Comparison of ENCODE assay signal across 8 cellular contexts in the genomic region with DNA sequence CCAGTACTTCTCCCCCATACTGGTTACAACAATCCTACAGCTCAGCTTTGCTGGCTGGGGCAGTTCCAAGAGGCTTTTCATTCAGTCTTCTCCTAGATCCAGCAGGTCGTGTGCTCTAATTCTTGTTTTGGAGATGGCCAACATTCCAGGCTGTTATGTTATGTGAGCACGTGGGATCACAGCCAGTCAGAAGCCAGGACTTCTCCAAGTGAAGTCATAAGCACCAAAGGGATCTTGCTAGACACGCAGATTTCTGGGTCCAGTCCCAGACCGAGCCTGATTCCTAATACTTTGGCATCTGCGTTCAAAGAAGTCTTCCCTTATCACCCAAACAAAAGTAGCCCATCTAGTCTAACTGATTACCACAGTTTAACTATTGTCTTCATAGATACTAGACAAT. TPM values are rescaled to one million over a fixed set of nuclear protein-coding genes. Genes with fewer than 3 reads are reported as not detected.
DNase-seq lines count a peak whose midpoint lies in the region; TF ChIP-seq lines count a peak whose summit lies in the region.

No MANE protein-coding gene starts in this region.

- H3K23ac ChIP-seq in H9 (ENCODE audit: insufficient read length, low read depth, low read length): no peak overlapping the region

- no peak overlapping the region for H3K4ac ChIP-seq in H9 (ENCODE audit: low read depth, low read length)

- peak overlapping the region; percentile 50 to 83 for H3K4me3 Mint-ChIP-seq in H9
- H3K4me3 Mint-ChIP-seq in activated naive CD8-positive, alpha-beta T cell: peak overlapping the region; percentile 91

- peaks cover 29% of the 10 kb centered on the region for H3K79me2 ChIP-seq in H9 (ENCODE audit: insufficient read depth, low read length)

- no peak for TF ChIP-seq CTCF in A673 (conservative IDR thresholded peaks at IDR 0.05; ENCODE audit: low read depth, low read length)
- no peak for TF ChIP-seq CTCF in H9 (conservative IDR thresholded peaks at IDR 0.05)
- TF ChIP-seq CTCF in retinal pigment epithelial cell (conservative IDR thresholded peaks at IDR 0.05; ENCODE audit: low read depth, low read length): no peak

- no peak overlapping the region for H2AK5ac ChIP-seq in H9 (ENCODE audit: insufficient read length, low read length)

- TSS peak; percentile 78 for BruUV-seq in A673 (replicated peaks; lab: Mats Ljungman, UMichigan)

- no peak overlapping the region for H3K56ac ChIP-seq in H9 (ENCODE audit: insufficient read length, low read depth, low read length)

- H4K91ac ChIP-seq in H9 (ENCODE audit: insufficient read length, low read depth, low read length): no peak overlapping the region

- H2BK15ac ChIP-seq in H9 (ENCODE audit: low read depth, low read length): no peak overlapping the region

- peaks cover 0 to 3% of the 10 kb centered on the region in 2 experiments; a peak in 2 of 5 replicates for H3K9me3 Mint-ChIP-seq in H9
- H3K9me3 Mint-ChIP-seq in activated naive CD8-positive, alpha-beta T cell (ENCODE audit: low read depth): no peaks in the 10 kb centered on the region

- H2BK20ac ChIP-seq in H9 (ENCODE audit: low read depth, low read length, poor library complexity, severe bottlenecking): no peak overlapping the region

- CTCF ChIA-PET in A673 (lab: Charles Lee): no interaction called here

- no peak overlapping the region for H3T11ph ChIP-seq in H9 (ENCODE audit: low read length)

- no peak overlapping the region for H3K9ac ChIP-seq in H9 (ENCODE audit: extremely low read depth, insufficient read length, low read length)

- no peak overlapping the region for H4K5ac ChIP-seq in H9 (ENCODE audit: insufficient read length, low read depth, low read length)

- H3K4me1 ChIP-seq in A673 (ENCODE audit: insufficient read depth, low read length, poor library complexity, severe bottlenecking) (peaks cover 17% of the 10 kb centered on the region), H9 (ENCODE audit: insufficient read depth, low read length) (peaks cover 7% of the 10 kb centered on the region)

- no CpG with 5 or more reads among the region's 5 CpGs for WGBS in H9 (ENCODE audit: extremely low coverage, insufficient read length, low lambda C conversion rate)

- H3K27ac ChIP-seq in A673 (ENCODE audit: low read depth, low read length, poor library complexity, severe bottlenecking): peak overlapping the region; percentile 98
- no peak overlapping the region for H3K27ac ChIP-seq in H9 (ENCODE audit: insufficient read length, low read depth, low read length)

- no peak overlapping the region for H2BK120ac ChIP-seq in H9 (ENCODE audit: low read depth, low read length, poor library complexity, severe bottlenecking)

- no peak overlapping the region for H3K14ac ChIP-seq in H9 (ENCODE audit: insufficient read depth, low read length)

- H3K79me1 ChIP-seq in H9 (ENCODE audit: insufficient read depth, low read depth, low read length, poor library complexity, severe bottlenecking): no peaks in the 10 kb centered on the region

- peak overlapping the region; percentile 55 for H3K4me3 ChIP-seq in A673 (ENCODE audit: low read depth, low read length, poor library complexity, severe bottlenecking)
- H3K4me3 ChIP-seq in retinal pigment epithelial cell (ENCODE audit: low read length): no peak overlapping the region

- DNase-seq in A673 (ENCODE audit: low spot score) (no peak), H9 (no peak), cardiac septum (ENCODE audit: low spot score) (peak; percentile 79), retinal pigment epithelial cell (ENCODE audit: low read depth) (peak; percentile 95)
- DNase-seq in stimulated activated CD4-positive, alpha-beta T cell treated with anti-CD3 and anti-CD28 coated beads, Interleukin-2, amount 100 ng/mL, for 24 hours: no peak
- no peak for DNase-seq in stimulated activated CD4-positive, alpha-beta T cell treated with anti-CD3 and anti-CD28 coated beads, Interleukin-15, amount 100 ng/mL, for 24 hours
- DNase-seq in activated CD4-positive, alpha-beta T cell treated with anti-CD3 and anti-CD28 coated beads for 48 hours: no peak

- no peaks in the 10 kb centered on the region for H3K9me3 ChIP-seq in A673 (ENCODE audit: low read depth, low read length, poor library complexity, severe bottlenecking)
- no peaks in the 10 kb centered on the region for H3K9me3 ChIP-seq in H9 (ENCODE audit: control insufficient read depth, low read depth, low read length)

- H3K27me3 ChIP-seq in A673 (replicated peaks; ENCODE audit: insufficient read depth, low read depth, low read length, poor library complexity) (no peaks in the 10 kb centered on the region), H9 (ENCODE audit: insufficient read depth, low read length) (no peaks in the 10 kb centered on the region)

- H3K36me3 Mint-ChIP-seq in H9 (ENCODE audit: insufficient read depth in 1 of 3, low read depth in 3 of 3): peaks cover 0 to 5% (median 4%) of the 10 kb centered on the region in 3 experiments; a peak in 3 of 7 replicates
- peaks cover 3% of the 10 kb centered on the region for H3K36me3 Mint-ChIP-seq in activated naive CD8-positive, alpha-beta T cell

- H3K36me3 ChIP-seq in A673 (ENCODE audit: insufficient read depth, low read length, poor library complexity, severe bottlenecking): no peaks in the 10 kb centered on the region

- no peak overlapping the region for H2AFZ ChIP-seq in H9 (ENCODE audit: low read length)

- H4K20me1 ChIP-seq in H9 (ENCODE audit: control insufficient read depth, insufficient read depth, insufficient read length): no peaks in the 10 kb centered on the region

- no peak overlapping the region for H2BK12ac ChIP-seq in H9 (ENCODE audit: insufficient read length, low read depth, low read length)

- POLR2A ChIA-PET in A673 (lab: Charles Lee; ENCODE audit: low non-redundant PET): no interaction called here

- no peak overlapping the region for H2BK5ac ChIP-seq in H9 (ENCODE audit: insufficient read length, low read length)

- intact Hi-C loops in A673 (cut with micrococcal nuclease; ENCODE audit: unreplicated experiment) (no loop called here), cardiac septum (cut with DNase I) (loop anchor here (2.0 kb wide), 1 partner anchor 97 kb away; the partner anchor contains the start of gene FAXDC2)

- peak overlapping the region in 1 of 3 experiments; percentile 37; a peak in 2 of 7 replicates for H3K27ac Mint-ChIP-seq in H9
- peak overlapping the region; percentile 99 for H3K27ac Mint-ChIP-seq in activated naive CD8-positive, alpha-beta T cell

- H3K18ac ChIP-seq in H9 (ENCODE audit: insufficient read length, low read depth, low read length): no peak overlapping the region

- H3K4me2 ChIP-seq in H9 (ENCODE audit: insufficient read depth, insufficient read length, low read length): peak overlapping the region; percentile 27

- H3K23me2 ChIP-seq in H9 (ENCODE audit: insufficient read length, low read depth, low read length, poor library complexity, severe bottlenecking): peaks cover 11% of the 10 kb centered on the region

- H3K27me3 Mint-ChIP-seq in H9 (ENCODE audit: low read depth): peaks cover 2% of the 10 kb centered on the region; the same call in 1 of the 2 replicates
- H3K27me3 Mint-ChIP-seq in activated naive CD8-positive, alpha-beta T cell: no peaks in the 10 kb centered on the region

- H3K4me1 Mint-ChIP-seq in H9: peaks cover 38 to 39% of the 10 kb centered on the region in 2 experiments
- H3K4me1 Mint-ChIP-seq in activated naive CD8-positive, alpha-beta T cell (ENCODE audit: low read depth): peaks cover 29% of the 10 kb centered on the region

- no peak overlapping the region for H4K8ac ChIP-seq in H9 (replicated peaks; ENCODE audit: insufficient read length, low read depth, low read length)

RNA-seq across cellular contexts. Expression of gene LARP1, which starts 1.4 kb away (rescaled TPM):
- total RNA-seq in A673 (2021) (257 and 269 TPM in 2 replicates), H9 (2021) (370 and 405 TPM in 2 replicates), cardiac septum (160 TPM)

Comparison
In these comparisons a context has a peak if more than half of its experiments do, and no peak if none do; other contexts are left out.
1. DNase-seq: peak in cardiac septum (single experiment) and retinal pigment epithelial cell (single experiment); none in A673 (single experiment), H9 (single experiment), stimulated activated CD4-positive, alpha-beta T cell treated with anti-CD3 and anti-CD28 coated beads, Interleukin-2, amount 100 ng/mL, for 24 hours (0 of 2), stimulated activated CD4-positive, alpha-beta T cell treated with anti-CD3 and anti-CD28 coated beads, Interleukin-15, amount 100 ng/mL, for 24 hours (single experiment) and activated CD4-positive, alpha-beta T cell treated with anti-CD3 and anti-CD28 coated beads for 48 hours (single experiment).